In the genomic region with DNA sequence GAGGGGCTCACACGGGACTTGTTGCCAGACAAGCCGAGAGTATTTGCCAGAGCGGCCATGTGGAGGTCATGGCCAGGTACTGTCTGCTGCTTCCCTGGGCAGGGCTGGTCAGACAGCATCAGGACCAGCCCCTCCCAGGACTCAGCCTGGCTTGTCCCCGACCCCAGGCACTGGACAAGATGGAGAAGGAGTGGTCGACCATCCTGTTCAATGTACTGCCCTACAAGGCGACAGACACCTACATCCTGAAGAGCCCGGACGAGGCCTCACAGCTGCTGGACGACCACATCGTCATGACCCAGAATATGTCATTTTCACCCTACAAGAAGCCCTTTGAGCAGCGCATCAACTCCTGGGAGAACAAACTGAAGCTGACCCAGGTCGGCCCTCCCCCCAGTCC, we compare ENCODE assay signal across 31 cellular contexts. TPM values are rescaled to one million over a fixed set of nuclear protein-coding genes. Genes with fewer than 3 reads are reported as not detected.
"Had no signal": no experiment of that assay in that cellular context is flagged by ENCODE, and none has a peak within 500 bp of the region (broad histone marks: within the 10 kb centered on the region; RNA-seq: fewer than 3 reads in every experiment).

No MANE protein-coding gene starts in this region.

- H3K4me1 Mint-ChIP-seq: activated CD4-positive, alpha-beta T cell treated with anti-CD3 and anti-CD28 coated beads, Interleukin-2, amount 10 ng/mL, durations not matched to agents 24 days and 14 days; activated T-helper 17 cell treated with anti-CD3 and anti-CD28 coated beads, Interleukin-2, amount 50 U/mL, for 72 hours had no signal

- DNase-seq: activated CD4-positive, alpha-beta T cell treated with anti-CD3 and anti-CD28 coated beads, Interleukin-2, amount 10 ng/mL, durations not matched to agents 24 days and 14 days; activated CD4-positive, alpha-beta T cell treated with anti-CD3 and anti-CD28 coated beads, Interleukin-2, amount 50 U/mL, for 4 hours; activated CD8-positive, alpha-beta T cell treated with anti-CD3 and anti-CD28 coated beads for 36 hours; activated effector memory CD4-positive, alpha-beta T cell treated with anti-CD3 and anti-CD28 coated beads, Interleukin-2, amount 50 U/mL, for 16 hours; activated naive CD4-positive, alpha-beta T cell; activated naive CD4-positive, alpha-beta T cell treated with anti-CD3 and anti-CD28 coated beads, Interleukin-2, amount 50 U/mL, for 16 hours; activated naive CD8-positive, alpha-beta T cell treated with anti-CD3 and anti-CD28 coated beads for 36 hours; activated T-cell treated with anti-CD3 and anti-CD28 coated beads, Interleukin-2, amount 50 U/mL, for 1 hour; activated T-cell treated with anti-CD3 and anti-CD28 coated beads, Interleukin-2, amount 50 U/mL, for 72 hours; amniotic stem cell; NCI-H1092 treated with DMSO at 0.1 percent for 48 hours; NCI-H1417; NCI-H146; NCI-H187; NCI-H2029 treated with DMSO at 0.1 percent for 48 hours; NCI-H2107; NCI-H2171; NCI-H510A; NCI-H526; NCI-H748 treated with DMSO at 0.1 percent for 48 hours; NK-92 treated with Interleukin-12 subunit alpha and Interleukin-12 subunit beta, amount 100 ng/mL, for 24 hours; PC-3; Peyer's patch; RPMI8226; SW 1271; T1000; WERI-Rb-1 had no signal

- H3K4me3 Mint-ChIP-seq: activated CD4-positive, alpha-beta T cell treated with anti-CD3 and anti-CD28 coated beads, Interleukin-2, amount 10 ng/mL, durations not matched to agents 24 days and 14 days; activated CD8-positive, alpha-beta T cell treated with anti-CD3 and anti-CD28 coated beads for 36 hours; activated naive CD8-positive, alpha-beta T cell treated with anti-CD3 and anti-CD28 coated beads for 36 hours; activated T-cell treated with anti-CD3 and anti-CD28 coated beads, Interleukin-2, amount 50 U/mL, for 72 hours; activated T-helper 17 cell treated with anti-CD3 and anti-CD28 coated beads, Interleukin-2, amount 50 U/mL, for 72 hours had no signal

- H3K27me3 Mint-ChIP-seq: activated CD4-positive, alpha-beta T cell treated with anti-CD3 and anti-CD28 coated beads, Interleukin-2, amount 10 ng/mL, durations not matched to agents 24 days and 14 days; activated CD8-positive, alpha-beta T cell treated with anti-CD3 and anti-CD28 coated beads for 36 hours; activated naive CD8-positive, alpha-beta T cell treated with anti-CD3 and anti-CD28 coated beads for 36 hours; activated T-helper 17 cell treated with anti-CD3 and anti-CD28 coated beads, Interleukin-2, amount 50 U/mL, for 72 hours had no signal

- ATAC-seq: activated CD8-positive, alpha-beta T cell treated with anti-CD3 and anti-CD28 coated beads for 36 hours; activated T-cell treated with anti-CD3 and anti-CD28 coated beads, Interleukin-2, amount 50 U/mL, for 72 hours; activated T-helper 17 cell treated with anti-CD3 and anti-CD28 coated beads, Interleukin-2, amount 50 U/mL, for 72 hours; PC-3 had no signal

- H3K4me3 ChIP-seq: ascending aorta, cardiac muscle cell, K562, Peyer's patch had no signal

- H3K4me1 ChIP-seq: ascending aorta, Peyer's patch had no signal

- H3K27ac ChIP-seq: ascending aorta, cardiac muscle cell, Peyer's patch had no signal

- H3K27me3 ChIP-seq: ascending aorta, cardiac muscle cell, Peyer's patch had no signal

- H3K36me3 ChIP-seq: cardiac muscle cell, WERI-Rb-1 had no signal

- H3K9me3 Mint-ChIP-seq: activated CD4-positive, alpha-beta T cell treated with anti-CD3 and anti-CD28 coated beads, Interleukin-2, amount 10 ng/mL, durations not matched to agents 24 days and 14 days; activated CD8-positive, alpha-beta T cell treated with anti-CD3 and anti-CD28 coated beads for 36 hours; activated naive CD8-positive, alpha-beta T cell treated with anti-CD3 and anti-CD28 coated beads for 36 hours; activated T-cell treated with anti-CD3 and anti-CD28 coated beads, Interleukin-2, amount 50 U/mL, for 72 hours; activated T-helper 17 cell treated with anti-CD3 and anti-CD28 coated beads, Interleukin-2, amount 50 U/mL, for 72 hours had no signal

- H3K27ac Mint-ChIP-seq: activated CD4-positive, alpha-beta T cell treated with anti-CD3 and anti-CD28 coated beads, Interleukin-2, amount 10 ng/mL, durations not matched to agents 24 days and 14 days; activated CD8-positive, alpha-beta T cell treated with anti-CD3 and anti-CD28 coated beads for 36 hours; activated naive CD8-positive, alpha-beta T cell treated with anti-CD3 and anti-CD28 coated beads for 36 hours; activated T-cell treated with anti-CD3 and anti-CD28 coated beads, Interleukin-2, amount 50 U/mL, for 72 hours; activated T-helper 17 cell treated with anti-CD3 and anti-CD28 coated beads, Interleukin-2, amount 50 U/mL, for 72 hours had no signal

- H3K9me3 ChIP-seq: ascending aorta, Peyer's patch had no signal

- H3K36me3 Mint-ChIP-seq: activated naive CD8-positive, alpha-beta T cell treated with anti-CD3 and anti-CD28 coated beads for 36 hours had no signal

RNA-seq across cellular contexts. Expression of gene PHF7, which starts 55.8 kb away (rescaled TPM):
- total RNA-seq: ascending aorta had no signal
